In the genomic region with DNA sequence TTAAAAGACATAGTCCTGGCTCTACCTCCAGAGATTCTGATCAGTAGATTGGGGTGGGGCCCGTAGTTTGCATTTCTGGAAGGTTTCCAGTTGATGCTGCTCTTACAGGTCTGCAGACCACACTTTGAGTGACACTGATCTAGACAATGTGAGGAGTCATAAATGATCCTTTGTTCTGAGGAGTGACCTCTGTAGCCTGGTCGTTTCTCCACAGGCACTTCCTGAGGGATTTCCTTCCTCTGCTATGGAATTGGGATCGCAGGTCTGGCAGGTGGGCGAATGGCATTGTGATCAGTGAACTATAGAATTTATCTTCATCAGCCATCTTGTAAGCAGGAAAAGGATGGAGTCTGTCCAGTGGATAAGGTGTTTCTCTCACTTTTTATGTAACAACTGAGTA, we compare ENCODE assay signal across 2 cellular contexts.
TF ChIP-seq lines count a peak whose summit lies in the region.

No MANE protein-coding gene starts in this region.

TF ChIP-seq in K562, 482 proteins besides CTCF, POLR2A, EP300 and RAD21:
- no peak for TF ChIP-seq PHB2 (IDR thresholded peaks at IDR 0.05; ENCODE audit: low read depth)
- TF ChIP-seq NFIC (IDR thresholded peaks at IDR 0.05): 0 out of 2 replicates have a peak, but pooled peaks have one; percentile 6
- TF ChIP-seq MAFK (IDR thresholded peaks at IDR 0.05; ENCODE audit: low read length): no peak
- TF ChIP-seq, protein P1, sequence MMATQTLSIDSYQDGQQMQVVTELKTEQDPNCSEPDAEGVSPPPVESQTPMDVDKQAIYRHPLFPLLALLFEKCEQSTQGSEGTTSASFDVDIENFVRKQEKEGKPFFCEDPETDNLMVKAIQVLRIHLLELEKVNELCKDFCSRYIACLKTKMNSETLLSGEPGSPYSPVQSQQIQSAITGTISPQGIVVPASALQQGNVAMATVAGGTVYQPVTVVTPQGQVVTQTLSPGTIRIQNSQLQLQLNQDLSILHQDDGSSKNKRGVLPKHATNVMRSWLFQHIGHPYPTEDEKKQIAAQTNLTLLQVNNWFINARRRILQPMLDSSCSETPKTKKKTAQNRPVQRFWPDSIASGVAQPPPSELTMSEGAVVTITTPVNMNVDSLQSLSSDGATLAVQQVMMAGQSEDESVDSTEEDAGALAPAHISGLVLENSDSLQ (IDR thresholded peaks at IDR 0.05): peak; percentile 71
- no peak for TF ChIP-seq BRF2 (IDR thresholded peaks at IDR 0.05; ENCODE audit: borderline replicate concordance, insufficient read depth, insufficient read length)
TF ChIP-seq in K562: peak in this region for 2.

TF ChIP-seq in HepG2, 621 proteins besides CTCF, POLR2A, EP300 and RAD21:
- TF ChIP-seq NCOA1 (CRISPR knock-in tag; IDR thresholded peaks at IDR 0.05) (no peak), ZNF354B (CRISPR knock-in tag; IDR thresholded peaks at IDR 0.05) (no peak), SOX13 (IDR thresholded peaks at IDR 0.05) (no peak), SOX13 (CRISPR knock-in tag; conservative IDR thresholded peaks at IDR 0.05 in 1 of 2, IDR thresholded peaks at IDR 0.05 in 1 of 2) (peak in 1 of 2 experiments; percentile 57; a peak in 1 of 4 replicates)
